In genomic region chr3:9422712-9423424, GRCh38 we compare ENCODE assay signal across 8 cellular contexts. TPM values are rescaled to one million over a fixed set of nuclear protein-coding genes. Genes with fewer than 3 reads are reported as not detected.
DNase-seq lines count a peak whose midpoint lies in the region; ATAC-seq and TF ChIP-seq lines count a peak whose summit lies in the region.

No MANE protein-coding gene starts in this region.

- H3K36me3 Mint-ChIP-seq in activated CD4-positive, alpha-beta T cell treated with anti-CD3 and anti-CD28 coated beads, Interleukin-2, amount 10 ng/mL, durations not matched to agents 24 days and 14 days (ENCODE audit: low read depth): peaks cover 22% of the 10 kb centered on the region

- H3K4me1 Mint-ChIP-seq in activated CD4-positive, alpha-beta T cell treated with anti-CD3 and anti-CD28 coated beads, Interleukin-2, amount 10 ng/mL, durations not matched to agents 24 days and 14 days: peaks cover 33% of the 10 kb centered on the region
- H3K4me1 Mint-ChIP-seq in stimulated activated naive CD8-positive, alpha-beta T cell treated with anti-CD3 and anti-CD28 coated beads, Interleukin-15, amount 100 ng/mL, for 72 hours: peaks cover 47% of the 10 kb centered on the region

- no peaks in the 10 kb centered on the region for H3K27me3 Mint-ChIP-seq in activated CD4-positive, alpha-beta T cell treated with anti-CD3 and anti-CD28 coated beads, Interleukin-2, amount 10 ng/mL, durations not matched to agents 24 days and 14 days
- H3K27me3 Mint-ChIP-seq in stimulated activated naive CD8-positive, alpha-beta T cell treated with anti-CD3 and anti-CD28 coated beads, Interleukin-15, amount 100 ng/mL, for 72 hours: no peaks in the 10 kb centered on the region

- H3K27ac Mint-ChIP-seq in activated CD4-positive, alpha-beta T cell treated with anti-CD3 and anti-CD28 coated beads, Interleukin-2, amount 10 ng/mL, durations not matched to agents 24 days and 14 days: peak overlapping the region; percentile 65
- peak overlapping the region; percentile 84 to 98 for H3K27ac Mint-ChIP-seq in stimulated activated naive CD8-positive, alpha-beta T cell treated with anti-CD3 and anti-CD28 coated beads, Interleukin-15, amount 100 ng/mL, for 72 hours

- peak overlapping the region; percentile 70 for H3K9ac ChIP-seq in SK-N-MC (ENCODE audit: insufficient read length)

- peak; percentile 30 to 32 for TF ChIP-seq CTCF in left lung (IDR thresholded peaks at IDR 0.05)

- no peak for DNase-seq in activated CD4-positive, alpha-beta T cell treated with anti-CD3 and anti-CD28 coated beads, Interleukin-2, amount 10 ng/mL, durations not matched to agents 24 days and 14 days
- DNase-seq in activated CD4-positive, alpha-beta T cell treated with anti-CD3 and anti-CD28 coated beads, Interleukin-2, amount 50 U/mL, for 48 hours: no peak
- DNase-seq in NAMALWA (ENCODE audit: low spot score): peak; percentile 27
- peak; percentile 48 for DNase-seq in SK-N-MC (ENCODE audit: low read depth, low spot score)
- peak; percentile 85 to 98 for DNase-seq in dermis microvascular lymphatic vessel endothelial cell (ENCODE audit: low read depth in 2 of 2)
- DNase-seq in left lung: peak in 1 of 2 donors; percentile 81
- DNase-seq in stimulated activated naive CD8-positive, alpha-beta T cell treated with anti-CD3 and anti-CD28 coated beads, Interleukin-15, amount 100 ng/mL, for 72 hours: peak; percentile 13 to 24

- ATAC-seq in left lung: peak; percentile 96
- peak; percentile 90 for ATAC-seq in stimulated activated naive CD8-positive, alpha-beta T cell treated with anti-CD3 and anti-CD28 coated beads, Interleukin-15, amount 100 ng/mL, for 72 hours
- no peak for ATAC-seq in HG02642 (IDR thresholded peaks at IDR 0.05; ENCODE audit: poor library complexity, unreplicated experiment)

- no peaks in the 10 kb centered on the region for H3K9me3 Mint-ChIP-seq in activated CD4-positive, alpha-beta T cell treated with anti-CD3 and anti-CD28 coated beads, Interleukin-2, amount 10 ng/mL, durations not matched to agents 24 days and 14 days
- H3K9me3 Mint-ChIP-seq in stimulated activated naive CD8-positive, alpha-beta T cell treated with anti-CD3 and anti-CD28 coated beads, Interleukin-15, amount 100 ng/mL, for 72 hours: no peaks in the 10 kb centered on the region

- H3K4me3 Mint-ChIP-seq in activated CD4-positive, alpha-beta T cell treated with anti-CD3 and anti-CD28 coated beads, Interleukin-2, amount 10 ng/mL, durations not matched to agents 24 days and 14 days: no peak overlapping the region
- peak overlapping the region; percentile 2 to 63 for H3K4me3 Mint-ChIP-seq in stimulated activated naive CD8-positive, alpha-beta T cell treated with anti-CD3 and anti-CD28 coated beads, Interleukin-15, amount 100 ng/mL, for 72 hours

- H3K9me3 ChIP-seq in SK-N-MC (ENCODE audit: low read depth, low read length): no peaks in the 10 kb centered on the region
- no peaks in the 10 kb centered on the region for H3K9me3 ChIP-seq in left lung

- H3K4me3 ChIP-seq in SK-N-MC: peak overlapping the region; percentile 21
- no peak overlapping the region for H3K4me3 ChIP-seq in left lung

- H3K36me3 ChIP-seq in SK-N-MC (ENCODE audit: insufficient read depth, low read length) (peaks cover 24% of the 10 kb centered on the region), left lung (peaks cover 0 to 30% of the 10 kb centered on the region in 2 donors)

- H3K4me1 ChIP-seq in left lung: peaks cover 22 to 58% of the 10 kb centered on the region in 2 donors

- intact Hi-C loops in activated CD4-positive, alpha-beta T cell treated with anti-CD3 and anti-CD28 coated beads, Interleukin-2, amount 10 ng/mL, durations not matched to agents 24 days and 14 days (cut with micrococcal nuclease): loop anchor here (1.0 to 2.0 kb wide), 3 partner anchors 27 to 70 kb away; partner anchors contain the start of gene THUMPD3
- intact Hi-C loops in left lung (cut with DNase I): no loop called here

- H3K27ac ChIP-seq in SK-N-MC (peak overlapping the region; percentile 97), left lung (peak overlapping the region; percentile 70 to 88)

- no peaks in the 10 kb centered on the region for H3K27me3 ChIP-seq in left lung

RNA-seq across cellular contexts. Expression of gene SETD5, which starts 25.5 kb away (rescaled TPM):
- total RNA-seq in activated CD4-positive, alpha-beta T cell treated with anti-CD3 and anti-CD28 coated beads, Interleukin-2, amount 10 ng/mL, durations not matched to agents 24 days and 14 days: 152 and 164 TPM in 2 replicates
- total RNA-seq in dermis microvascular lymphatic vessel endothelial cell (25.5 and 38.8 TPM in 2 replicates), left lung (100 to 1,000 TPM in 1 of 2 donors, 10 to 100 TPM in 1; 82.2 to 113 TPM)

Comparison
In these comparisons a context has a peak if more than half of its experiments do, and no peak if none do; other contexts are left out.
1. DNase-seq: peak in NAMALWA (single experiment), SK-N-MC (single experiment), dermis microvascular lymphatic vessel endothelial cell (2 of 2) and stimulated activated naive CD8-positive, alpha-beta T cell treated with anti-CD3 and anti-CD28 coated beads, Interleukin-15, amount 100 ng/mL, for 72 hours (2 of 2); none in activated CD4-positive, alpha-beta T cell treated with anti-CD3 and anti-CD28 coated beads, Interleukin-2, amount 10 ng/mL, durations not matched to agents 24 days and 14 days (single experiment) and activated CD4-positive, alpha-beta T cell treated with anti-CD3 and anti-CD28 coated beads, Interleukin-2, amount 50 U/mL, for 48 hours (0 of 2).